ENCODE assay signal across 8 cellular contexts in genomic region chr19:34733826-34734600, GRCh38. TPM values are rescaled to one million over a fixed set of nuclear protein-coding genes. Genes with fewer than 3 reads are reported as not detected.
DNase-seq lines count a peak whose midpoint lies in the region; ATAC-seq and TF ChIP-seq lines count a peak whose summit lies in the region.

TSS of gene ZNF181 (plus strand) at chr19:34734243. CDS start at chr19:34735038, 795 bp downstream.

- peaks cover 9% of the 10 kb centered on the region for H3K9me3 Mint-ChIP-seq in activated naive CD8-positive, alpha-beta T cell treated with anti-CD3 and anti-CD28 coated beads, Interleukin-2, amount 10 ng/mL, durations not matched to agents 7 days and 5 days

- ATAC-seq in HG02610 (IDR thresholded peaks at IDR 0.05; ENCODE audit: unreplicated experiment) = peak; percentile 71
- peak; percentile 90 for ATAC-seq in activated naive CD8-positive, alpha-beta T cell treated with anti-CD3 and anti-CD28 coated beads, Interleukin-2, amount 10 ng/mL, durations not matched to agents 7 days and 5 days (ENCODE audit: low read depth)
- ATAC-seq in Right ventricle myocardium superior (ENCODE audit: poor library complexity) = peak; percentile 95

- H3K79me2 ChIP-seq in parathyroid adenoma = peaks cover 2% of the 10 kb centered on the region

- H3K27me3 Mint-ChIP-seq in activated naive CD8-positive, alpha-beta T cell treated with anti-CD3 and anti-CD28 coated beads, Interleukin-2, amount 10 ng/mL, durations not matched to agents 7 days and 5 days = no peaks in the 10 kb centered on the region

- H3K4me2 ChIP-seq in parathyroid adenoma (ENCODE audit: low read length) = peak within 1 kb of the TSS; percentile 89

- CTCF ChIA-PET in GM10248 (lab: Yijun Ruan, JAX) = interaction anchor here (2.0 kb wide), 1 partner anchor 37 kb away, joined by 6 read pairs; no protein-coding TSS in a partner anchor

- peak within 1 kb of the TSS; percentile 90 for H2AFZ ChIP-seq in parathyroid adenoma

- POLR2A ChIA-PET in GM10248 (lab: Yijun Ruan, JAX) = no interaction called here
- POLR2A ChIA-PET in activated naive CD8-positive, alpha-beta T cell treated with anti-CD3 and anti-CD28 coated beads, Interleukin-2, amount 10 ng/mL, durations not matched to agents 7 days and 5 days (lab: Charles Lee) = interaction anchor here (1.1 kb wide), 1 partner anchor 56 kb away, joined by 12 read pairs; the partner anchor contains the start of genes SCGB2B2 and ZNF302

- intact Hi-C loops in Right ventricle myocardium superior (cut with DNase I) = no loop called here
- intact Hi-C loops in tibial artery (cut with DNase I; ENCODE audit: low total_unique reads) = loop anchor here (5.0 kb wide), 1 partner anchor 38 kb away; the partner anchor contains the start of gene ZNF599

- H3K27me3 ChIP-seq in parathyroid adenoma (ENCODE audit: control insufficient read depth, insufficient read depth, low read length) (no peaks in the 10 kb centered on the region), tibial artery (no peaks in the 10 kb centered on the region)

- H3K4me3 Mint-ChIP-seq in activated naive CD8-positive, alpha-beta T cell treated with anti-CD3 and anti-CD28 coated beads, Interleukin-2, amount 10 ng/mL, durations not matched to agents 7 days and 5 days = peak within 1 kb of the TSS; percentile 97

- peak within 1 kb of the TSS; percentile 97 for H3K27ac Mint-ChIP-seq in activated naive CD8-positive, alpha-beta T cell treated with anti-CD3 and anti-CD28 coated beads, Interleukin-2, amount 10 ng/mL, durations not matched to agents 7 days and 5 days

- peaks cover 14% of the 10 kb centered on the region for H3K36me3 Mint-ChIP-seq in activated naive CD8-positive, alpha-beta T cell treated with anti-CD3 and anti-CD28 coated beads, Interleukin-2, amount 10 ng/mL, durations not matched to agents 7 days and 5 days

- H3K4me1 Mint-ChIP-seq in activated naive CD8-positive, alpha-beta T cell treated with anti-CD3 and anti-CD28 coated beads, Interleukin-2, amount 10 ng/mL, durations not matched to agents 7 days and 5 days = peaks cover 19% of the 10 kb centered on the region

- peaks cover 6% of the 10 kb centered on the region for H3K36me3 ChIP-seq in parathyroid adenoma (ENCODE audit: control insufficient read depth, insufficient read depth, low read length)
- H3K36me3 ChIP-seq in tibial artery = peaks cover 35 to 43% (median 40%) of the 10 kb centered on the region in 3 donors

- peak within 1 kb of the TSS; percentile 89 for H3K27ac ChIP-seq in parathyroid adenoma
- H3K27ac ChIP-seq in tibial artery = peak within 1 kb of the TSS; percentile 88 to 94

- peaks cover 7% of the 10 kb centered on the region for H3K4me1 ChIP-seq in parathyroid adenoma
- H3K4me1 ChIP-seq in tibial artery = peaks cover 4 to 29% (median 19%) of the 10 kb centered on the region in 4 donors

- TF ChIP-seq CTCF in GM10248 (IDR thresholded peaks at IDR 0.05; ENCODE audit: control extremely low read depth, extremely low read depth, low read depth, missing control alignments) = no peak
- no peak for TF ChIP-seq CTCF in parathyroid adenoma (IDR thresholded peaks at IDR 0.05)
- TF ChIP-seq CTCF in tibial artery (IDR thresholded peaks at IDR 0.05) = no peak

- H3K4me3 ChIP-seq in parathyroid adenoma (ENCODE audit: low read depth, low read length) (peak within 1 kb of the TSS; percentile 87), tibial artery (peak within 1 kb of the TSS; percentile 59 to 73)

- H3K9me3 ChIP-seq in parathyroid adenoma (ENCODE audit: control insufficient read depth, low read length) = no peaks in the 10 kb centered on the region
- H3K9me3 ChIP-seq in tibial artery = peaks cover 2 to 29% (median 13%) of the 10 kb centered on the region in 3 donors

- H3K9ac ChIP-seq in parathyroid adenoma = peak within 1 kb of the TSS; percentile 70

- peak; percentile 87 for DNase-seq in GM10248 (ENCODE audit: extremely low spot score)
- DNase-seq in NCI-H1092 (lab: John Stamatoyannopoulos, UW) = peak; percentile 68
- DNase-seq in SKM-1 (lab: John Stamatoyannopoulos, UW; ENCODE audit: unreplicated experiment) = peak; percentile 84
- peak; percentile 81 for DNase-seq in activated naive CD8-positive, alpha-beta T cell treated with anti-CD3 and anti-CD28 coated beads, Interleukin-2, amount 10 ng/mL, durations not matched to agents 7 days and 5 days
- peak; percentile 92 for DNase-seq in Right ventricle myocardium superior
- peak; percentile 85 to 93 for DNase-seq in tibial artery

RNA-seq across cellular contexts. Expression of gene ZNF181, which starts in this region (rescaled TPM):
- total RNA-seq in activated naive CD8-positive, alpha-beta T cell treated with anti-CD3 and anti-CD28 coated beads, Interleukin-2, amount 10 ng/mL, durations not matched to agents 7 days and 5 days = 10 to 100 TPM; 10.6 to 11.4 TPM
- total RNA-seq in Right ventricle myocardium superior = 22.0 TPM

Comparison
In these comparisons a context has a peak if more than half of its experiments do, and no peak if none do; other contexts are left out.
1. Peak in every context shown above with its lines: DNase-seq, ATAC-seq, H3K4me3 ChIP-seq and H3K27ac ChIP-seq.